21 cellular contexts compared by ENCODE assay signal in the genomic region with DNA sequence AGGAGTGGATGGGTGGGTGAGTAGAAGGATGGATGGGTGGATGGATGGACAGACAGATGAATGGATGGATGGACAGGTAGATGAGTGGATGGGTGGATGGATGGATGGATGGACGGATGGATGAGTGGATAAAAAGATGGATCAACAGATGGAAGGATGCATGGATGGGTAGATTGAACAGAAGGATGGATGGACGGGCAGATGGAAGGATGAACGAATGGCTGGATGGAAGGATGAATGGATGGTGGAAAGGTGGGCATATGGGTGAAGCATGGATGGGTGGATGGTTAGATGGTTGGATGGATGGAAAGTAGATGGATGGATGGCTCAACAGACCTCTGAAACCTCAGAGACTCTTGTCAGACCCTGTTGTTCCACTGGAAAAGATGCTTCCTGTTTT. TPM values are rescaled to one million over a fixed set of nuclear protein-coding genes. Genes with fewer than 3 reads are reported as not detected.
DNase-seq lines count a peak whose midpoint lies in the region; ATAC-seq and TF ChIP-seq lines count a peak whose summit lies in the region.
"Had no signal": no experiment of that assay in that cellular context is flagged by ENCODE, and none has a peak within 500 bp of the region (broad histone marks: within the 10 kb centered on the region; RNA-seq: fewer than 3 reads in every experiment).

No MANE protein-coding gene starts in this region.

- 65% methylated on average over 3 of the region's 3 CpGs for WGBS in prostate gland

- H3K4me3 ChIP-seq in BLaER1, result no peak overlapping the region
- no peak overlapping the region for H3K4me3 ChIP-seq in HEK293 (ENCODE audit: low read depth, low read length)
- H3K4me3 ChIP-seq in prostate gland, result no peak overlapping the region
- H3K4me3 ChIP-seq: A549 had no signal

- H3K9me3 ChIP-seq in BLaER1 (no peaks in the 10 kb centered on the region), HEK293 (ENCODE audit: control insufficient read depth, insufficient read depth, low read depth, low read length) (no peaks in the 10 kb centered on the region), prostate gland (no peaks in the 10 kb centered on the region)
- H3K9me3 ChIP-seq: A549, BE2C, Caco-2 had no signal

- H3K27me3 ChIP-seq in BLaER1 (peaks cover 6% of the 10 kb centered on the region; the same call in 1 of the 2 replicates), prostate gland (replicated peaks; ENCODE audit: insufficient read depth) (no peaks in the 10 kb centered on the region)
- H3K27me3 ChIP-seq: BE2C had no signal

- DNase-seq in endothelial cell (ENCODE audit: low spot score) (no peak), H4 (ENCODE audit: low spot score) (no peak), prostate gland (ENCODE audit: low spot score) (no peak)
- DNase-seq in stimulated activated effector memory CD8-positive, alpha-beta T cell treated with anti-CD3 and anti-CD28 coated beads, Interleukin-12 subunit alpha, Interleukin-12 subunit beta, amount 100 ng/mL, for 72 hours (ENCODE audit: low spot score in 2 of 2), result no peak
- DNase-seq in activated T-cell treated with anti-CD3 and anti-CD28 coated beads, Interleukin-2, amount 50 U/mL, for 72 hours, result no peak
- DNase-seq: 8988T; ACHN; AML-193; CD4-positive, CD25-positive, alpha-beta regulatory T cell; CD8-positive, alpha-beta T cell; DMS153; DND-41; GOT3; HCEC 1CT had no signal

- H3K4me3 Mint-ChIP-seq in endothelial cell (ENCODE audit: unreplicated experiment), result peak overlapping the region; percentile 85
- no peak overlapping the region for H3K4me3 Mint-ChIP-seq in stimulated activated effector memory CD8-positive, alpha-beta T cell treated with anti-CD3 and anti-CD28 coated beads, Interleukin-12 subunit alpha, Interleukin-12 subunit beta, amount 100 ng/mL, for 72 hours
- no peak overlapping the region for H3K4me3 Mint-ChIP-seq in activated T-cell treated with anti-CD3 and anti-CD28 coated beads, Interleukin-2, amount 50 U/mL, for 72 hours
- H3K4me3 Mint-ChIP-seq: CD4-positive, CD25-positive, alpha-beta regulatory T cell; CD8-positive, alpha-beta T cell had no signal

- no peak for TF ChIP-seq CTCF in HEK293 (tag by site-specific recombination; IDR thresholded peaks at IDR 0.05)
- no peak for TF ChIP-seq CTCF in endothelial cell (IDR thresholded peaks at IDR 0.05; ENCODE audit: unreplicated experiment)
- no peak for TF ChIP-seq CTCF in prostate gland (IDR thresholded peaks at IDR 0.05)

- H3K9me3 Mint-ChIP-seq in endothelial cell (ENCODE audit: unreplicated experiment), result no peaks in the 10 kb centered on the region
- H3K9me3 Mint-ChIP-seq in stimulated activated effector memory CD8-positive, alpha-beta T cell treated with anti-CD3 and anti-CD28 coated beads, Interleukin-12 subunit alpha, Interleukin-12 subunit beta, amount 100 ng/mL, for 72 hours, result no peaks in the 10 kb centered on the region
- H3K9me3 Mint-ChIP-seq in activated T-cell treated with anti-CD3 and anti-CD28 coated beads, Interleukin-2, amount 50 U/mL, for 72 hours, result no peaks in the 10 kb centered on the region
- H3K9me3 Mint-ChIP-seq: CD8-positive, alpha-beta T cell had no signal

- H3K36me3 Mint-ChIP-seq in endothelial cell (ENCODE audit: low read depth, unreplicated experiment), result peaks cover 52% of the 10 kb centered on the region
- no peaks in the 10 kb centered on the region for H3K36me3 Mint-ChIP-seq in stimulated activated effector memory CD8-positive, alpha-beta T cell treated with anti-CD3 and anti-CD28 coated beads, Interleukin-12 subunit alpha, Interleukin-12 subunit beta, amount 100 ng/mL, for 72 hours
- H3K36me3 Mint-ChIP-seq in activated T-cell treated with anti-CD3 and anti-CD28 coated beads, Interleukin-2, amount 50 U/mL, for 72 hours (ENCODE audit: insufficient read depth in 2 of 2), result no peaks in the 10 kb centered on the region
- H3K36me3 Mint-ChIP-seq: CD8-positive, alpha-beta T cell had no signal

- peak overlapping the region; percentile 64 for H3K4me2 ChIP-seq in BLaER1
- H3K4me2 ChIP-seq: A549 had no signal

- peak overlapping the region; percentile 94 for H3K27ac Mint-ChIP-seq in endothelial cell (ENCODE audit: unreplicated experiment)
- H3K27ac Mint-ChIP-seq in stimulated activated effector memory CD8-positive, alpha-beta T cell treated with anti-CD3 and anti-CD28 coated beads, Interleukin-12 subunit alpha, Interleukin-12 subunit beta, amount 100 ng/mL, for 72 hours, result peak overlapping the region; percentile 3
- no peak overlapping the region for H3K27ac Mint-ChIP-seq in activated T-cell treated with anti-CD3 and anti-CD28 coated beads, Interleukin-2, amount 50 U/mL, for 72 hours
- H3K27ac Mint-ChIP-seq: CD8-positive, alpha-beta T cell had no signal

- POLR2A ChIA-PET in HEK293 (lab: Yijun Ruan, JAX), result no interaction called here

- H3K4me1 Mint-ChIP-seq in endothelial cell (ENCODE audit: unreplicated experiment), result peaks cover 71% of the 10 kb centered on the region
- H3K4me1 Mint-ChIP-seq in stimulated activated effector memory CD8-positive, alpha-beta T cell treated with anti-CD3 and anti-CD28 coated beads, Interleukin-12 subunit alpha, Interleukin-12 subunit beta, amount 100 ng/mL, for 72 hours, result peaks cover 26% of the 10 kb centered on the region
- H3K4me1 Mint-ChIP-seq in activated T-cell treated with anti-CD3 and anti-CD28 coated beads, Interleukin-2, amount 50 U/mL, for 72 hours (ENCODE audit: low read depth), result no peaks in the 10 kb centered on the region

- no peaks in the 10 kb centered on the region for H4K20me1 ChIP-seq in BLaER1

- H3K27ac ChIP-seq in BLaER1 (peak overlapping the region; percentile 67; the same call in 1 of the 2 replicates), HEK293 (ENCODE audit: extremely low read depth, low read depth, low read length) (no peak overlapping the region), prostate gland (no peak overlapping the region)
- H3K27ac ChIP-seq: A549, C4-2B had no signal

- no peak for ATAC-seq in stimulated activated effector memory CD8-positive, alpha-beta T cell treated with anti-CD3 and anti-CD28 coated beads, Interleukin-12 subunit alpha, Interleukin-12 subunit beta, amount 100 ng/mL, for 72 hours
- ATAC-seq in activated T-cell treated with anti-CD3 and anti-CD28 coated beads, Interleukin-2, amount 50 U/mL, for 72 hours (replicated peaks in 1 of 2), result no peak
- ATAC-seq: A549; CD8-positive, alpha-beta T cell had no signal

- intact Hi-C loops in prostate gland (cut with DNase I), result no loop called here

- CTCF ChIA-PET in HEK293 (lab: Yijun Ruan, JAX), result interaction anchor here (0.8 kb wide), 1 partner anchor 20 kb away, joined by 7 read pairs; no protein-coding TSS in a partner anchor

- peaks cover 33% of the 10 kb centered on the region for H3K27me3 Mint-ChIP-seq in endothelial cell (ENCODE audit: unreplicated experiment)
- no peaks in the 10 kb centered on the region for H3K27me3 Mint-ChIP-seq in activated T-cell treated with anti-CD3 and anti-CD28 coated beads, Interleukin-2, amount 50 U/mL, for 72 hours (ENCODE audit: low read depth)
- H3K27me3 Mint-ChIP-seq: CD4-positive, CD25-positive, alpha-beta regulatory T cell had no signal

- H3K36me3 ChIP-seq in BLaER1 (no peaks in the 10 kb centered on the region), HEK293 (ENCODE audit: control insufficient read depth in 2 of 2, insufficient read depth in 1 of 2, low read length in 2 of 2) (no peaks in the 10 kb centered on the region), prostate gland (no peaks in the 10 kb centered on the region)
- H3K36me3 ChIP-seq: BE2C had no signal

- H3K4me1 ChIP-seq in BLaER1 (peaks cover 45% of the 10 kb centered on the region), HEK293 (ENCODE audit: control insufficient read depth, insufficient read depth, low read length) (no peaks in the 10 kb centered on the region), prostate gland (replicated peaks) (no peaks in the 10 kb centered on the region)
- H3K4me1 ChIP-seq: A549, BE2C, Caco-2 had no signal

- TF ChIP-seq POLR2A in prostate gland (IDR thresholded peaks at IDR 0.05), result no peak

- H3K9ac ChIP-seq in BLaER1, result no peak overlapping the region

TF ChIP-seq in HEK293, 187 proteins besides CTCF, POLR2A, EP300 and RAD21:
- peak; percentile 78 for TF ChIP-seq ZBTB17 (tag by site-specific recombination; IDR thresholded peaks at IDR 0.05)
- TF ChIP-seq ZNF521 (tag by site-specific recombination; IDR thresholded peaks at IDR 0.05), result no peak
- TF ChIP-seq ZNF366 (tag by site-specific recombination; conservative IDR thresholded peaks at IDR 0.05), result peak; percentile 94

RNA-seq across cellular contexts. Expression of gene FLT4, which starts 10.1 kb away (rescaled TPM):
- 541 TPM for total RNA-seq in endothelial cell (ENCODE audit: unreplicated experiment)
- total RNA-seq in activated T-cell treated with anti-CD3 and anti-CD28 coated beads, Interleukin-2, amount 50 U/mL, for 72 hours, result 1 to 10 TPM in 1 of 2 donors, under 1 TPM in 1; 0.79 to 1.7 TPM
- total RNA-seq in H4 (2014; rRNA removed; shearing (Covaris generic)), result 0.04 TPM in 1 of 2 replicates, not detected in the other
- total RNA-seq in prostate gland, result 10 to 100 TPM in 1 of 2 donors, 1 to 10 TPM in 1; 2.9 to 20.6 TPM
- total RNA-seq: Caco-2 had no signal

RNA-seq across cellular contexts. Expression of gene SCGB3A1, which starts 48.0 kb away (rescaled TPM):
- 5.4 TPM for total RNA-seq in endothelial cell (ENCODE audit: unreplicated experiment)
- total RNA-seq in activated T-cell treated with anti-CD3 and anti-CD28 coated beads, Interleukin-2, amount 50 U/mL, for 72 hours, result not detected
- not detected in 2 replicates for total RNA-seq in H4 (2014; rRNA removed; shearing (Covaris generic))
- total RNA-seq in prostate gland, result 100 to 1,000 TPM in 1 of 2 donors, 10 to 100 TPM in 1; 32.2 to 412 TPM
- total RNA-seq: Caco-2; CD4-positive, CD25-positive, alpha-beta regulatory T cell; CD8-positive, alpha-beta T cell; H7 had no signal

Comparison
In these comparisons a context has a peak if more than half of its experiments do, and no peak if none do; other contexts are left out.
1. RNA of gene FLT4, which starts 10.1 kb away (total RNA-seq): 541 TPM in endothelial cell (single experiment); 2.9 to 20.6 TPM in prostate gland, 0.79 to 1.7 TPM in activated T-cell treated with anti-CD3 and anti-CD28 coated beads, Interleukin-2, amount 50 U/mL, for 72 hours and 0.04 TPM in H4; every median in the first group is over 10 times any median in the second.